ENCODE assay signal across 1 cellular context in the genomic region with DNA sequence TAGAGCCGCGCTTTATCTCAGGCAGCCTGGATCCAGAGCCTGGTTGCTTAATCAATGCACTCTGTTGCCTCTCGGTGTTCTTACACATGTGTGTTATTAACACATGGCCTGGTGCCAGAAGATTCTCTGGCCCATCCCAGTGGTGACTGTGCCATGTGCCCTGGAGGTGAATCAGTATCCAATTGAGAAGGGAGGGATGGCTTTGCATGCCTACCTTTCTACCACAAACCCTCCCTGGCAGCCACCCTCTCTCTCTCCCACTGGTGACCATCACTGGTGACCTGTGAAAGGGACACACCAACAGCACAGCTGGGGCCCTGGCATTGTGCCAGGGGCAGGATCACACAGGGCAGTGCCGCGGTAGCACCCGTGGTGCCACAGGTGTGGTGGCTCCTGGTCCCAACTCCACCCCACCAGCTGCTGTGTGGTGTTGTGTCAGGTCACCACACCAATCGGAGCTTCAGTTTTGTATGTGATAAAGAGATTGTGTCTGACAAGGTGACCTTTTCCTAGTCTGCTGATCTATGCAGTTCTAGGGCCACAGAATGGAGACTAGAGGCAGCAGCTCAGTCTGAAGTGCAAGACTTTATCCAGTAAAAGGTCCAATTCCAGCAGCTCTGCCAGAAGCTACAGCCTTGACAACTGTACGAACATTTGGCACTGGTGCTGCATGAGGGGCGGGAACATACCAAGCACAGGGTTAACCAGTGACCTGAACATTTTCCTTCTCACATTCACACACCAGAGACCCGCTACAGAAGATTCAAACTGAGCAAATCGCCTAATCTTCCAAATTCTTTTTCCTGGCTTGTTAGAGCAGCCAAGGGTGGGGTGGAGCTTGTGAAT.
TF ChIP-seq lines count a peak whose summit lies in the region.

No MANE protein-coding gene starts in this region.

TF ChIP-seq in H1, 55 proteins besides CTCF, POLR2A, EP300 and RAD21:
- no peak for TF ChIP-seq CBX8 (IDR thresholded peaks at IDR 0.05; ENCODE audit: borderline replicate concordance, low read depth, low read length)
- no peak for TF ChIP-seq TAF1 (IDR thresholded peaks at IDR 0.05; ENCODE audit: low read depth, low read length)
- TF ChIP-seq KDM4A (IDR thresholded peaks at IDR 0.05; ENCODE audit: low read depth, low read length, severe bottlenecking), result no peak
- TF ChIP-seq SIX5 (IDR thresholded peaks at IDR 0.05; ENCODE audit: low read depth, low read length), result no peak
- TF ChIP-seq, protein P1, sequence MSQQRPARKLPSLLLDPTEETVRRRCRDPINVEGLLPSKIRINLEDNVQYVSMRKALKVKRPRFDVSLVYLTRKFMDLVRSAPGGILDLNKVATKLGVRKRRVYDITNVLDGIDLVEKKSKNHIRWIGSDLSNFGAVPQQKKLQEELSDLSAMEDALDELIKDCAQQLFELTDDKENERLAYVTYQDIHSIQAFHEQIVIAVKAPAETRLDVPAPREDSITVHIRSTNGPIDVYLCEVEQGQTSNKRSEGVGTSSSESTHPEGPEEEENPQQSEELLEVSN (IDR thresholded peaks at IDR 0.05), result no peak
- no peak for TF ChIP-seq GTF2F1 (IDR thresholded peaks at IDR 0.05; ENCODE audit: borderline replicate concordance, low read depth, low read length)
- TF ChIP-seq JUND (IDR thresholded peaks at IDR 0.05; ENCODE audit: low read length), result no peak
- TF ChIP-seq JUN (IDR thresholded peaks at IDR 0.05; ENCODE audit: low read depth, low read length), result no peak
- TF ChIP-seq HDAC2 (IDR thresholded peaks at IDR 0.05; ENCODE audit: borderline replicate concordance in 1 of 2, low read depth in 2 of 2, low read length in 2 of 2), result no peak
- TF ChIP-seq, protein P2, sequence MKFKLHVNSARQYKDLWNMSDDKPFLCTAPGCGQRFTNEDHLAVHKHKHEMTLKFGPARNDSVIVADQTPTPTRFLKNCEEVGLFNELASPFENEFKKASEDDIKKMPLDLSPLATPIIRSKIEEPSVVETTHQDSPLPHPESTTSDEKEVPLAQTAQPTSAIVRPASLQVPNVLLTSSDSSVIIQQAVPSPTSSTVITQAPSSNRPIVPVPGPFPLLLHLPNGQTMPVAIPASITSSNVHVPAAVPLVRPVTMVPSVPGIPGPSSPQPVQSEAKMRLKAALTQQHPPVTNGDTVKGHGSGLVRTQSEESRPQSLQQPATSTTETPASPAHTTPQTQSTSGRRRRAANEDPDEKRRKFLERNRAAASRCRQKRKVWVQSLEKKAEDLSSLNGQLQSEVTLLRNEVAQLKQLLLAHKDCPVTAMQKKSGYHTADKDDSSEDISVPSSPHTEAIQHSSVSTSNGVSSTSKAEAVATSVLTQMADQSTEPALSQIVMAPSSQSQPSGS (IDR thresholded peaks at IDR 0.05; ENCODE audit: low read length), result no peak
